Comparison of ENCODE assay signal across 29 cellular contexts in the genomic region with DNA sequence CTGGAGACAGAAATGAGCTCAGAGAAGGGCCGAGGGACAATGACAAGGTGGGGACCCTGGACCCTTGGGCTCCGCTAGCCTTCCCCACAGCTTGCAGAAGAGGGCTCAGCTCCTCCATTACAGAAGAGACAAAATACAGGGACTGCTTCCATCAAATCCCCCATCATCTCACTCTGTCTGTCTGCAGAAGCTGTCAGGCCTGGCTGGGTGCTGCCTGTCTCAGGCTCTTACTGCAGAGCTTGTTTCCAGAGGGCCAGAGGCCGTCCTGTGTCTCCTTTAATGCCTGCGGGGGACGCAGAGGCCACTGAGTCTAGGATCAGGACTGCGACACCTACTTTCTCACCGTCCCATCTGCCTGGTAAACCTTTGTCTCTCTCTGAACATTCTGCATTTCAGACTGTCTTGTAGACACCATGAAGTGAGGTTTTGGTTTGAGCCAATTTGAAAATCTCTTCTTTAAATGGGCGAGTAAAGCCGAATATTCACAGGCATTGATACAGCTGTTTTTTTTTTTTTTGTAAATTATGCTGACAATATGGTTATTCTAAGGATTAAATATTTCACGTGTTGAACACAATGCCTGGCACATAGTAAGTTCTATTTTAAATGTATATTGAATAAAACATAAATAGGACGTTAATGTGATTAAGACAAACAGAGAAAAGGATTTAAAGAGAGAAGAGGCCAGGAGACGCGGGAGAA. TPM values are rescaled to one million over a fixed set of nuclear protein-coding genes. Genes with fewer than 3 reads are reported as not detected.
A peak's percentile ranks its signal among the peaks of the same experiment; 100 is the strongest.
DNase-seq lines count a peak whose midpoint lies in the region; ATAC-seq, FAIRE-seq and TF ChIP-seq lines count a peak whose summit lies in the region.
"Had no signal": no experiment of that assay in that cellular context is flagged by ENCODE, and none has a peak within 500 bp of the region (broad histone marks: within the 10 kb centered on the region; RNA-seq: fewer than 3 reads in every experiment).

No MANE protein-coding gene starts in this region.

- peaks cover 63% of the 10 kb centered on the region for H4K20me1 ChIP-seq in HepG2 (ENCODE audit: insufficient read depth, low read length)

- TF ChIP-seq CTCF in HepG2 (CRISPR knock-in tag; IDR thresholded peaks at IDR 0.05) (no peak), right lobe of liver (IDR thresholded peaks at IDR 0.05) (no peak), nephron progenitor cell (IDR thresholded peaks at IDR 0.05) (no peak)

- CTCF ChIA-PET in HepG2 (lab: Yijun Ruan, JAX; ENCODE audit: low intra/inter-chr PET ratio, low total read pairs), result no interaction called here

- FAIRE-seq in HepG2 (lab: Jason Lieb, UNC), result no peak
- FAIRE-seq: colon, G401.6, kidney had no signal

- H3K9me3 ChIP-seq in HepG2 (ENCODE audit: low read length) (no peaks in the 10 kb centered on the region), right lobe of liver (no peaks in the 10 kb centered on the region)
- H3K9me3 ChIP-seq: breast epithelium, testis, vagina had no signal

- peaks cover 53% of the 10 kb centered on the region for H3K4me1 Mint-ChIP-seq in nephron progenitor cell
- no peaks in the 10 kb centered on the region for H3K4me1 Mint-ChIP-seq in T-helper 2 cell treated with Interferon-gamma antibody and Interleukin-4, amounts not matched to agents 5 μg/mL and 100 μg/mL, for 36 hours (ENCODE audit: low read depth)

- H3K4me3 ChIP-seq in HepG2 (replicated peaks in 1 of 3; ENCODE audit: insufficient read depth in 1 of 3, low read depth in 2 of 3, low read length in 3 of 3) (no peak overlapping the region), right lobe of liver (no peak overlapping the region)
- H3K4me3 ChIP-seq: breast epithelium, lung, testis, vagina had no signal

- no peaks in the 10 kb centered on the region for H3K27me3 Mint-ChIP-seq in nephron progenitor cell (ENCODE audit: low read depth, poor library complexity)
- no peaks in the 10 kb centered on the region for H3K27me3 Mint-ChIP-seq in T-helper 2 cell treated with Interferon-gamma antibody and Interleukin-4, amounts not matched to agents 5 μg/mL and 100 μg/mL, for 36 hours (ENCODE audit: low read depth)
- H3K27me3 Mint-ChIP-seq: activated CD4-positive, alpha-beta memory T cell treated with anti-CD3 and anti-CD28 coated beads for 36 hours; T-cell had no signal

- peaks cover 6% of the 10 kb centered on the region for H3K79me2 ChIP-seq in HepG2 (ENCODE audit: insufficient read depth, low read length)

- H3K27me3 ChIP-seq in HepG2 (ENCODE audit: control insufficient read depth in 1 of 2, insufficient read depth in 2 of 2, low read length in 2 of 2) (no peaks in the 10 kb centered on the region), right lobe of liver (no peaks in the 10 kb centered on the region)
- H3K27me3 ChIP-seq: breast epithelium, testis, vagina had no signal

- POLR2A ChIA-PET in HepG2 (lab: Yijun Ruan, JAX), result interaction anchor here (0.9 kb wide), 1 partner anchor 8 kb away, joined by 4 read pairs; no protein-coding TSS in a partner anchor

- H3K36me3 Mint-ChIP-seq in nephron progenitor cell (ENCODE audit: low read depth), result peaks cover 10% of the 10 kb centered on the region
- peaks cover 46% of the 10 kb centered on the region for H3K36me3 Mint-ChIP-seq in T-helper 2 cell treated with Interferon-gamma antibody and Interleukin-4, amounts not matched to agents 5 μg/mL and 100 μg/mL, for 36 hours (ENCODE audit: low read depth)

- peak overlapping the region; percentile 3 for H3K4me3 Mint-ChIP-seq in nephron progenitor cell
- H3K4me3 Mint-ChIP-seq in T-helper 2 cell treated with Interferon-gamma antibody and Interleukin-4, amounts not matched to agents 5 μg/mL and 100 μg/mL, for 36 hours, result no peak overlapping the region
- H3K4me3 Mint-ChIP-seq: activated CD4-positive, alpha-beta memory T cell treated with anti-CD3 and anti-CD28 coated beads for 36 hours; T-cell had no signal

- H3K9me3 Mint-ChIP-seq in nephron progenitor cell, result no peaks in the 10 kb centered on the region
- H3K9me3 Mint-ChIP-seq in T-helper 2 cell treated with Interferon-gamma antibody and Interleukin-4, amounts not matched to agents 5 μg/mL and 100 μg/mL, for 36 hours, result no peaks in the 10 kb centered on the region
- H3K9me3 Mint-ChIP-seq: activated CD4-positive, alpha-beta memory T cell treated with anti-CD3 and anti-CD28 coated beads for 36 hours; T-cell had no signal

- H3K27ac ChIP-seq in HepG2 (ENCODE audit: extremely low read length, insufficient read depth, low read length) (no peak overlapping the region), right lobe of liver (no peak overlapping the region)
- H3K27ac ChIP-seq: breast epithelium, testis, vagina had no signal

- H3K36me3 ChIP-seq in HepG2 (replicated peaks in 1 of 2; ENCODE audit: control insufficient read depth in 1 of 2, insufficient read depth in 2 of 2, low read length in 2 of 2) (peaks cover 40 to 65% of the 10 kb centered on the region in 2 experiments), right lobe of liver (no peaks in the 10 kb centered on the region)

- no TSS peak for BruUV-seq in HepG2 (replicated peaks; lab: Mats Ljungman, UMichigan)

- WGBS in HepG2 (ENCODE audit: low lambda C conversion rate), result 88% methylated on average over 13 of the region's 13 CpGs
- WGBS in right lobe of liver (ENCODE audit: insufficient coverage, low coverage, low lambda C conversion rate, missing lambda C conversion rate), result 85% methylated on average over 10 of the region's 13 CpGs

- no peak overlapping the region for H3K4me2 ChIP-seq in HepG2 (ENCODE audit: low read depth, low read length)

- H3K27ac Mint-ChIP-seq in nephron progenitor cell, result peak overlapping the region; percentile 37
- H3K27ac Mint-ChIP-seq in T-helper 2 cell treated with Interferon-gamma antibody and Interleukin-4, amounts not matched to agents 5 μg/mL and 100 μg/mL, for 36 hours, result no peak overlapping the region
- H3K27ac Mint-ChIP-seq: activated CD4-positive, alpha-beta memory T cell treated with anti-CD3 and anti-CD28 coated beads for 36 hours had no signal

- ATAC-seq in HepG2, result no peak
- ATAC-seq in right lobe of liver, result no peak
- no peak for ATAC-seq in GM18907 (IDR thresholded peaks at IDR 0.05; ENCODE audit: unreplicated experiment)
- ATAC-seq: activated CD4-positive, CD25-positive, alpha-beta regulatory T cell treated with anti-CD3 and anti-CD28 coated beads, Interleukin-2, amount 50 U/mL, for 24 hours; Panc1; stimulated activated naive CD8-positive, alpha-beta T cell treated with anti-CD3 and anti-CD28 coated beads, Interleukin-15, Interleukin-2, amounts not matched to agents 100 U/mL and 50 U/mL, for 24 hours; T-cell had no signal

- intact Hi-C loops in HepG2 (cut with micrococcal nuclease; ENCODE audit: unreplicated experiment), result no loop called here
- intact Hi-C loops in right lobe of liver (cut with DNase I), result no loop called here

- H2AFZ ChIP-seq in HepG2 (ENCODE audit: low read length), result no peak overlapping the region

- no peak overlapping the region for H3K9ac ChIP-seq in HepG2 (ENCODE audit: insufficient read depth, low read depth, low read length)

- H3K4me1 ChIP-seq in HepG2 (ENCODE audit: insufficient read depth, low read length), result no peaks in the 10 kb centered on the region
- no peaks in the 10 kb centered on the region for H3K4me1 ChIP-seq in right lobe of liver
- H3K4me1 ChIP-seq: breast epithelium, vagina had no signal

- no peak for TF ChIP-seq POLR2A in HepG2 (IDR thresholded peaks at IDR 0.05; ENCODE audit: insufficient read depth in 1 of 2, low read depth in 2 of 2, low read length in 2 of 2)
- TF ChIP-seq POLR2A in right lobe of liver (IDR thresholded peaks at IDR 0.05), result no peak

- no peak for TF ChIP-seq RAD21 in HepG2 (CRISPR knock-in tag; IDR thresholded peaks at IDR 0.05)

- TF ChIP-seq EP300 in HepG2 (IDR thresholded peaks at IDR 0.05; ENCODE audit: low read depth in 2 of 2, low read length in 2 of 2) (no peak), HepG2 (CRISPR knock-in tag; IDR thresholded peaks at IDR 0.05; ENCODE audit: borderline replicate concordance) (no peak)

- in situ Hi-C loops in HepG2 (cut with HindIII; ENCODE audit: extremely low pct_ligation_motif_present, low pct_unique_long_range_greater_than_20kb), result no loop called here

- peak; percentile 41 for DNase-seq in activated CD8-positive, alpha-beta memory T cell treated with anti-CD3 and anti-CD28 coated beads for 24 hours
- DNase-seq in activated CD8-positive, alpha-beta memory T cell treated with anti-CD3 and anti-CD28 coated beads, Interleukin-2, amount 50 U/mL, for 4 hours, result no peak
- DNase-seq in HepG2 (ENCODE audit: low spot score), result no peak
- no peak for DNase-seq in right lobe of liver
- DNase-seq in nephron progenitor cell, result no peak
- DNase-seq in NCI-H82 treated with DMSO at 0.1 percent for 48 hours (lab: John Stamatoyannopoulos, UW; ENCODE audit: unreplicated experiment), result no peak
- no peak for DNase-seq in T-helper 2 cell treated with Interferon-gamma antibody and Interleukin-4, amounts not matched to agents 5 μg/mL and 100 μg/mL, for 36 hours (ENCODE audit: low spot score)
- DNase-seq: activated CD4-positive, alpha-beta memory T cell treated with anti-CD3 and anti-CD28 coated beads for 36 hours; amygdala; COR-L47; effector CD4-positive, alpha-beta T cell; HCEC 1CT; IMR-90; kidney; NCI-H1092 treated with DMSO at 0.1 percent for 48 hours; NCI-H1930; NCI-H526; SIG-M5; stimulated activated naive CD8-positive, alpha-beta T cell treated with anti-CD3 and anti-CD28 coated beads, Interleukin-15, Interleukin-2, amounts not matched to agents 100 U/mL and 50 U/mL, for 24 hours; T-cell; testis had no signal

RNA-seq across cellular contexts. Expression of gene RNASET2, which starts 28.3 kb away (rescaled TPM):
- total RNA-seq in HepG2 (2016; rRNA removed; fragmentation: Illumina TruSeq; extraction: Trizol) (22.4 and 44.6 TPM in 2 replicates), right lobe of liver (10 to 100 TPM; 21.7 to 48.4 (median 30.8) TPM)
- total RNA-seq in HepG2 (2016; cell fraction: cytosol; rRNA removed; fragmentation: Illumina TruSeq; extraction: Trizol; ENCODE audit: low read depth), result 26.9 and 41.2 TPM in 2 replicates
- total RNA-seq in HepG2 (2016; cell fraction: insoluble cytoplasmic fraction; rRNA removed; fragmentation: Illumina TruSeq; extraction: Trizol), result 25.4 and 45.4 TPM in 2 replicates
- total RNA-seq in HepG2 (2016; cell fraction: membrane; rRNA removed; fragmentation: Illumina TruSeq; extraction: Trizol), result 24.1 and 38.2 TPM in 2 replicates
- 30.2 and 32.0 TPM in 2 replicates for total RNA-seq in HepG2 (2016; cell fraction: nucleus; rRNA removed; fragmentation: Illumina TruSeq; extraction: Trizol)
- 597 and 696 TPM in 2 replicates for polyA plus RNA-seq in HepG2 (2011; rRNA removed)
- polyA plus RNA-seq in HepG2 (2011; cell fraction: cytosol; rRNA removed), result 456 and 545 TPM in 2 replicates
- polyA plus RNA-seq in HepG2 (2011; cell fraction: nucleus; rRNA removed), result 515 and 552 TPM in 2 replicates
- 446 and 587 TPM in 2 replicates for polyA plus RNA-seq in HepG2 (2012)
- polyA plus RNA-seq in HepG2 (2016; cell fraction: cytosol; fragmentation: Illumina TruSeq; extraction: Trizol; ENCODE audit: low read depth), result 21.3 and 41.6 TPM in 2 replicates
- polyA plus RNA-seq in HepG2 (2016; cell fraction: insoluble cytoplasmic fraction; fragmentation: Illumina TruSeq; extraction: Trizol; ENCODE audit: low read depth), result 26.6 and 27.0 TPM in 2 replicates
- polyA plus RNA-seq in HepG2 (2016; cell fraction: membrane; fragmentation: Illumina TruSeq; extraction: Trizol; ENCODE audit: low read depth), result 23.6 and 34.9 TPM in 2 replicates
- polyA plus RNA-seq in HepG2 (2016; cell fraction: nucleus; fragmentation: Illumina TruSeq; extraction: Trizol; ENCODE audit: insufficient read depth, low read depth), result 68.7 and 69.0 TPM in 2 replicates
- 4.7 and 104 TPM in 2 replicates for polyA minus RNA-seq in HepG2 (2011; rRNA and poly(A)+ RNA removed; ENCODE audit: low replicate concordance)
- polyA minus RNA-seq in HepG2 (2011; cell fraction: cytosol; rRNA and poly(A)+ RNA removed), result 149 and 185 TPM in 2 replicates
- 159 and 184 TPM in 2 replicates for polyA minus RNA-seq in HepG2 (2011; cell fraction: nucleus; rRNA and poly(A)+ RNA removed)
